26 cellular contexts compared by ENCODE assay signal in the genomic region with DNA sequence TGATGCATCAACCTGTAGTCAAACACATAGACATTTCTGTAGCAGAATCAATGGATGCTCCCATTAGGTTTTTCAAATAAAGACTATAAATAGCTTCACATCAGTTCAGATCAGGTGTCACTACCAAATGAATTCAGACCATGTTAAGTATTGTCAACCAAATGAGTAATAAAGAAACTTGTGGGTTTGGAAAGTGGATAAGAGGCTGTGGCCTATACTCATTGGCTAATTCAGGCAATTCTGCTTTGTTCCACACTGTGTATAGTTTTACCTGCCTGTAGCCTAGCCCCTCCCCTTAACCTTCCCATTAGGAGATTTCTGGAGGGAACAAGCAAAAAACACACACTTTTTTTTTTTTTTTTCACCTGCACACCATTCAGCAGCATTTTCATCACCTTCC.
DNase-seq lines count a peak whose midpoint lies in the region; ATAC-seq, FAIRE-seq and TF ChIP-seq lines count a peak whose summit lies in the region.
"Had no signal": no experiment of that assay in that cellular context is flagged by ENCODE, and none has a peak within 500 bp of the region (broad histone marks: within the 10 kb centered on the region; RNA-seq: fewer than 3 reads in every experiment).

No MANE protein-coding gene starts in this region.

- in situ Hi-C loops in GM12878 (cut with MboI) (no loop called here), gastrocnemius medialis (cut with MboI; ENCODE audit: low sequenced_read_pairs in 4 of 4) (loop anchor here (5.0 to 10.0 kb wide), 4 partner anchors 296 to 396 kb away; a partner anchor contains a TSS)

- no peaks in the 10 kb centered on the region for H3K79me2 ChIP-seq in GM12878 (ENCODE audit: control insufficient read depth, insufficient read depth, low read length)

- no peak overlapping the region for H3K4me3 ChIP-seq in GM12878
- H3K4me3 ChIP-seq in gastrocnemius medialis = no peak overlapping the region
- H3K4me3 ChIP-seq: gastroesophageal sphincter, psoas muscle, smooth muscle cell had no signal

- BruUV-seq in GM12878 (replicated peaks; lab: Mats Ljungman, UMichigan) = no TSS peak

- ATAC-seq in GM18861 (IDR thresholded peaks at IDR 0.05; ENCODE audit: unreplicated experiment) (peak; percentile 62), GM21381 (IDR thresholded peaks at IDR 0.05; ENCODE audit: unreplicated experiment) (peak; percentile 57), HG03060 (IDR thresholded peaks at IDR 0.05; ENCODE audit: low read depth, unreplicated experiment) (peak; percentile 45), GM12878 (peak; percentile 87), GM18868 (IDR thresholded peaks at IDR 0.05; ENCODE audit: unreplicated experiment) (no peak), gastrocnemius medialis (no peak)
- ATAC-seq: esophagus mucosa, gastroesophageal sphincter, psoas muscle, SK-N-SH treated with all-trans-retinoic acid at 6 μM for 48 hours, WTC11 had no signal

- no peaks in the 10 kb centered on the region for H3K4me1 ChIP-seq in GM12878 (ENCODE audit: control insufficient read depth, insufficient read depth, low read length)
- peaks cover 8 to 15% of the 10 kb centered on the region in 2 donors for H3K4me1 ChIP-seq in gastrocnemius medialis

- no peak overlapping the region for H3K27ac ChIP-seq in GM12878 (ENCODE audit: control insufficient read depth, insufficient read depth)
- H3K27ac ChIP-seq in gastrocnemius medialis = no peak overlapping the region
- H3K27ac ChIP-seq: gastroesophageal sphincter, neutrophil, psoas muscle had no signal

- no peak overlapping the region for H3K9ac ChIP-seq in GM12878 (ENCODE audit: control insufficient read depth, insufficient read depth, low read length)

- TF ChIP-seq CTCF in GM12878 (IDR thresholded peaks at IDR 0.05 in 2 of 3, conservative IDR thresholded peaks at IDR 0.05 in 1 of 3; ENCODE audit: control insufficient read depth in 2 of 3, extremely low read depth in 1 of 3, insufficient read depth in 1 of 3, low read depth in 3 of 3, low read length in 3 of 3) (no peak), gastrocnemius medialis (IDR thresholded peaks at IDR 0.05 in 4 of 5, conservative IDR thresholded peaks at IDR 0.05 in 1 of 5) (no peak)

- no peaks in the 10 kb centered on the region; the same call in 2 of the 3 replicates for H3K9me3 ChIP-seq in GM12878 (replicated peaks; ENCODE audit: control insufficient read depth, insufficient read depth, low read length)
- no peaks in the 10 kb centered on the region for H3K9me3 ChIP-seq in gastrocnemius medialis
- H3K9me3 ChIP-seq: gastroesophageal sphincter, psoas muscle had no signal

- TF ChIP-seq EP300 in GM12878 (IDR thresholded peaks at IDR 0.05; ENCODE audit: borderline replicate concordance in 1 of 2, control insufficient read depth in 1 of 2, low read depth in 2 of 2, low read length in 2 of 2) = no peak

- RAD21 ChIA-PET in GM12878 (lab: Charles Lee; ENCODE audit: unreplicated experiment) = interaction anchor here (1.1 to 4.3 kb wide), 6 partner anchors 34 to 325 kb away, joined by 3 to 44 read pairs (median 6); no protein-coding TSS in a partner anchor

- no peak for TF ChIP-seq RAD21 in GM12878 (IDR thresholded peaks at IDR 0.05; ENCODE audit: insufficient read depth, low read depth, low read length)

- no peak overlapping the region for H3K4me2 ChIP-seq in GM12878 (ENCODE audit: control insufficient read depth, insufficient read depth)
- H3K4me2 ChIP-seq: smooth muscle cell had no signal

- H2AFZ ChIP-seq in GM12878 (ENCODE audit: control insufficient read depth, low read depth, low read length) = no peak overlapping the region

- CTCF ChIA-PET in GM12878 (lab: Yijun Ruan, JAX) = interaction anchor here (0.9 to 9.0 kb wide), 6 partner anchors 12 to 390 kb away, joined by 3 to 150 read pairs (median 25); a partner anchor contains a TSS

- DNase-seq in GM12878 (ENCODE audit: low read depth, low spot score) = no peak
- DNase-seq in iPS-NIHi7 (ENCODE audit: extremely low spot score) = no peak
- no peak for DNase-seq in NOMO-1 treated with dmso at 0.1 percent for 144 hours (lab: John Stamatoyannopoulos, UW; ENCODE audit: unreplicated experiment)
- DNase-seq in gastrocnemius medialis = no peak
- DNase-seq: activated CD4-positive, alpha-beta memory T cell treated with anti-CD3 and anti-CD28 coated beads, Interleukin-2, amount 10 ng/mL, durations not matched to agents 7 days and 5 days; activated naive CD4-positive, alpha-beta T cell treated with anti-CD3 and anti-CD28 coated beads, Interleukin-2, amount 10 ng/mL, durations not matched to agents 7 days and 5 days; activated T-cell treated with anti-CD3 and anti-CD28 coated beads, Interleukin-2, amount 50 U/mL, for 1 hour; CD4-positive, alpha-beta T cell; DMS153; effector memory CD4-positive, alpha-beta T cell; NCI-H2107; NCI-H524 treated with DMSO at 0.1 percent for 48 hours; psoas muscle; stimulated activated CD4-positive, alpha-beta T cell treated with anti-CD3 and anti-CD28 coated beads, Interleukin-2, amount 100 ng/mL, for 48 hours; T-helper 9 cell had no signal

- no peak for FAIRE-seq in GM12878 (lab: Jason Lieb, UNC)
- FAIRE-seq: G401.6 had no signal

- POLR2A ChIA-PET in GM12878 (lab: Charles Lee) = no interaction called here

- no peaks in the 10 kb centered on the region for H4K20me1 ChIP-seq in GM12878 (ENCODE audit: control insufficient read depth, insufficient read depth)

- H3K36me3 ChIP-seq in GM12878 (ENCODE audit: control insufficient read depth in 2 of 2, insufficient read depth in 2 of 2, low read length in 1 of 2) = no peaks in the 10 kb centered on the region
- H3K36me3 ChIP-seq in gastrocnemius medialis = no peaks in the 10 kb centered on the region
- H3K36me3 ChIP-seq: gastroesophageal sphincter, neutrophil had no signal

- intact Hi-C loops in GM12878 (cut with micrococcal nuclease; ENCODE audit: unreplicated experiment) = loop anchor here (5.0 kb wide), 2 partner anchors 33 to 237 kb away; no protein-coding TSS in a partner anchor
- intact Hi-C loops in gastrocnemius medialis (cut with DNase I; ENCODE audit: low total_unique reads) = no loop called here

- no peaks in the 10 kb centered on the region for H3K27me3 ChIP-seq in GM12878 (replicated peaks in 1 of 2; ENCODE audit: control insufficient read depth in 2 of 2, insufficient read depth in 2 of 2, low read length in 1 of 2)
- no peaks in the 10 kb centered on the region for H3K27me3 ChIP-seq in gastrocnemius medialis
- H3K27me3 ChIP-seq: gastroesophageal sphincter, neutrophil had no signal

- SMC1A ChIA-PET in GM12878 (lab: Charles Lee; ENCODE audit: uncharacterized antibody, unreplicated experiment) = interaction anchor here (0.8 to 7.6 kb wide), 11 partner anchors 13 to 325 kb away, joined by 3 to 99 read pairs (median 8); a partner anchor contains a TSS

- no peak for TF ChIP-seq POLR2A in GM12878 (IDR thresholded peaks at IDR 0.05; ENCODE audit: low read depth, low read length)
- TF ChIP-seq POLR2A in gastrocnemius medialis (IDR thresholded peaks at IDR 0.05) = no peak

TF ChIP-seq in GM12878, 131 proteins besides CTCF, POLR2A, EP300 and RAD21 (continues in another document):
- peak; percentile 47 for TF ChIP-seq JUNB (IDR thresholded peaks at IDR 0.05)
- TF ChIP-seq, protein P1, sequence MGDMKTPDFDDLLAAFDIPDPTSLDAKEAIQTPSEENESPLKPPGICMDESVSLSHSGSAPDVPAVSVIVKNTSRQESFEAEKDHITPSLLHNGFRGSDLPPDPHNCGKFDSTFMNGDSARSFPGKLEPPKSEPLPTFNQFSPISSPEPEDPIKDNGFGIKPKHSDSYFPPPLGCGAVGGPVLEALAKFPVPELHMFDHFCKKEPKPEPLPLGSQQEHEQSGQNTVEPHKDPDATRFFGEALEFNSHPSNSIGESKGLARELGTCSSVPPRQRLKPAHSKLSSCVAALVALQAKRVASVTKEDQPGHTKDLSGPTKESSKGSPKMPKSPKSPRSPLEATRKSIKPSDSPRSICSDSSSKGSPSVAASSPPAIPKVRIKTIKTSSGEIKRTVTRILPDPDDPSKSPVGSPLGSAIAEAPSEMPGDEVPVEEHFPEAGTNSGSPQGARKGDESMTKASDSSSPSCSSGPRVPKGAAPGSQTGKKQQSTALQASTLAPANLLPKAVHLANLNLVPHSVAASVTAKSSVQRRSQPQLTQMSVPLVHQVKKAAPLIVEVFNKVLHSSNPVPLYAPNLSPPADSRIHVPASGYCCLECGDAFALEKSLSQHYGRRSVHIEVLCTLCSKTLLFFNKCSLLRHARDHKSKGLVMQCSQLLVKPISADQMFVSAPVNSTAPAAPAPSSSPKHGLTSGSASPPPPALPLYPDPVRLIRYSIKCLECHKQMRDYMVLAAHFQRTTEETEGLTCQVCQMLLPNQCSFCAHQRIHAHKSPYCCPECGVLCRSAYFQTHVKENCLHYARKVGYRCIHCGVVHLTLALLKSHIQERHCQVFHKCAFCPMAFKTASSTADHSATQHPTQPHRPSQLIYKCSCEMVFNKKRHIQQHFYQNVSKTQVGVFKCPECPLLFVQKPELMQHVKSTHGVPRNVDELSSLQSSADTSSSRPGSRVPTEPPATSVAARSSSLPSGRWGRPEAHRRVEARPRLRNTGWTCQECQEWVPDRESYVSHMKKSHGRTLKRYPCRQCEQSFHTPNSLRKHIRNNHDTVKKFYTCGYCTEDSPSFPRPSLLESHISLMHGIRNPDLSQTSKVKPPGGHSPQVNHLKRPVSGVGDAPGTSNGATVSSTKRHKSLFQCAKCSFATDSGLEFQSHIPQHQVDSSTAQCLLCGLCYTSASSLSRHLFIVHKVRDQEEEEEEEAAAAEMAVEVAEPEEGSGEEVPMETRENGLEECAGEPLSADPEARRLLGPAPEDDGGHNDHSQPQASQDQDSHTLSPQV (IDR thresholded peaks at IDR 0.05) = no peak
- no peak for TF ChIP-seq CBFB (IDR thresholded peaks at IDR 0.05; ENCODE audit: low read depth)
- TF ChIP-seq, protein P2, sequence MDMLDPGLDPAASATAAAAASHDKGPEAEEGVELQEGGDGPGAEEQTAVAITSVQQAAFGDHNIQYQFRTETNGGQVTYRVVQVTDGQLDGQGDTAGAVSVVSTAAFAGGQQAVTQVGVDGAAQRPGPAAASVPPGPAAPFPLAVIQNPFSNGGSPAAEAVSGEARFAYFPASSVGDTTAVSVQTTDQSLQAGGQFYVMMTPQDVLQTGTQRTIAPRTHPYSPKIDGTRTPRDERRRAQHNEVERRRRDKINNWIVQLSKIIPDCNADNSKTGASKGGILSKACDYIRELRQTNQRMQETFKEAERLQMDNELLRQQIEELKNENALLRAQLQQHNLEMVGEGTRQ (IDR thresholded peaks at IDR 0.05; ENCODE audit: borderline replicate concordance, low read depth, low read length) = no peak
- no peak for TF ChIP-seq POLR2AphosphoS5 (IDR thresholded peaks at IDR 0.05; ENCODE audit: low read length)
- TF ChIP-seq, protein P3, sequence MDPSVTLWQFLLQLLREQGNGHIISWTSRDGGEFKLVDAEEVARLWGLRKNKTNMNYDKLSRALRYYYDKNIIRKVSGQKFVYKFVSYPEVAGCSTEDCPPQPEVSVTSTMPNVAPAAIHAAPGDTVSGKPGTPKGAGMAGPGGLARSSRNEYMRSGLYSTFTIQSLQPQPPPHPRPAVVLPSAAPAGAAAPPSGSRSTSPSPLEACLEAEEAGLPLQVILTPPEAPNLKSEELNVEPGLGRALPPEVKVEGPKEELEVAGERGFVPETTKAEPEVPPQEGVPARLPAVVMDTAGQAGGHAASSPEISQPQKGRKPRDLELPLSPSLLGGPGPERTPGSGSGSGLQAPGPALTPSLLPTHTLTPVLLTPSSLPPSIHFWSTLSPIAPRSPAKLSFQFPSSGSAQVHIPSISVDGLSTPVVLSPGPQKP (IDR thresholded peaks at IDR 0.05; ENCODE audit: low read depth, low read length) = no peak

Comparison
In these comparisons a context has a peak if more than half of its experiments do, and no peak if none do; other contexts are left out.
1. ATAC-seq: peak in GM18861 (single experiment), GM21381 (single experiment), HG03060 (single experiment) and GM12878 (single experiment); none in GM18868 (single experiment) and gastrocnemius medialis (0 of 2).